Comparison of ENCODE assay signal across 22 cellular contexts in genomic region chr18:42915240-42915791, GRCh38.
DNase-seq lines count a peak whose midpoint lies in the region; ATAC-seq and TF ChIP-seq lines count a peak whose summit lies in the region.
"Had no signal": no experiment of that assay in that cellular context is flagged by ENCODE, and none has a peak within 500 bp of the region (broad histone marks: within the 10 kb centered on the region; RNA-seq: fewer than 3 reads in every experiment).

No MANE protein-coding gene starts in this region.

- H3K4me1 ChIP-seq in endocrine pancreas (ENCODE audit: control insufficient read depth, insufficient read depth, low read length) = no peaks in the 10 kb centered on the region
- H3K4me1 ChIP-seq: A549 had no signal

- no peaks in the 10 kb centered on the region for H3K9me3 ChIP-seq in endocrine pancreas (ENCODE audit: control insufficient read depth, low read length)
- H3K9me3 ChIP-seq: A549 had no signal

- no peaks in the 10 kb centered on the region for H3K36me3 ChIP-seq in endocrine pancreas (ENCODE audit: control insufficient read depth, insufficient read depth, low read length)

- H3K9ac ChIP-seq in endocrine pancreas (ENCODE audit: control insufficient read depth, insufficient read depth, low read length) = no peak overlapping the region

- H3K27me3 ChIP-seq in endocrine pancreas (ENCODE audit: control insufficient read depth, insufficient read depth, low read length) = no peaks in the 10 kb centered on the region

- DNase-seq in NCI-H1092 treated with DMSO at 0.1 percent for 48 hours (lab: John Stamatoyannopoulos, UW) = peak; percentile 89
- DNase-seq in NCI-H2196 (lab: John Stamatoyannopoulos, UW; ENCODE audit: unreplicated experiment) = peak; percentile 24
- DNase-seq in AG20443 (ENCODE audit: low spot score) = no peak
- DNase-seq: activated CD8-positive, alpha-beta T cell treated with anti-CD3 and anti-CD28 coated beads, Interleukin-2, amount 10 ng/mL, durations not matched to agents 7 days and 5 days; activated naive CD8-positive, alpha-beta T cell treated with anti-CD3 and anti-CD28 coated beads for 36 hours; activated T-cell treated with anti-CD3 and anti-CD28 coated beads, Interleukin-2, amount 50 U/mL, for 4 hours; DND-41; foreskin fibroblast; hypothalamus; mesendoderm; natural killer cell; NCI-H226; SIG-M5 had no signal

- peak overlapping the region; percentile 64 for H3K27ac ChIP-seq in 22Rv1
- H3K27ac ChIP-seq: A549, coronary artery had no signal

- no peak for ATAC-seq in GM21529 (IDR thresholded peaks at IDR 0.05; ENCODE audit: unreplicated experiment)
- ATAC-seq in GM21723 (IDR thresholded peaks at IDR 0.05; ENCODE audit: unreplicated experiment) = no peak
- ATAC-seq in HG03159 (IDR thresholded peaks at IDR 0.05; ENCODE audit: unreplicated experiment) = no peak
- ATAC-seq: A549; activated CD8-positive, alpha-beta T cell treated with anti-CD3 and anti-CD28 coated beads, Interleukin-2, amount 10 ng/mL, durations not matched to agents 7 days and 5 days; activated T-cell treated with anti-CD3 and anti-CD28 coated beads, Interleukin-2, amount 50 U/mL, for 4 hours; HepG2; natural killer cell; WTC11 had no signal

- no peak for TF ChIP-seq CTCF in 22Rv1 (IDR thresholded peaks at IDR 0.05)

- peak overlapping the region; percentile 66 for H3K4me3 ChIP-seq in endocrine pancreas (ENCODE audit: control insufficient read depth, insufficient read depth, low read length)
- H3K4me3 ChIP-seq: A549, coronary artery had no signal
